ENCODE assay signal across 14 cellular contexts in the genomic region with DNA sequence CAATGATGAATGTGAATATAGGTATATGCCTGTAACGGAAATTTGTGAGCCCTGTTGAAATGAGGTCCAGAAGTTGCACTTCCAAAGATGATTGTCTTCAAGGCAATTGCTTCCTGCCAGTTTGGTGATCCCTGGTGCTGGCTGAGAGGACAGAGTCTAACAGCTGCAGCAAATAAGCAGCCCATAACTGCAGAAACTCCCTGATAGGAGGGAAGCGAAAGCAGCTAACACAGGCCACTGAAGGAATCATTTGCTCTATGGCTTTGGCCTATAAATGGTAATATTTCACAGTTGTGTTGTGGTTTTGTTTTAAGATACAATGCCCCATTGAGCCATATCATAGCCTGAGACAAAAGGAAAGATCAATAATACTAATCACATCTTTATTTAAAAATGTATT.
DNase-seq lines count a peak whose midpoint lies in the region; TF ChIP-seq lines count a peak whose summit lies in the region.
"Had no signal": no experiment of that assay in that cellular context is flagged by ENCODE, and none has a peak within 500 bp of the region (broad histone marks: within the 10 kb centered on the region; RNA-seq: fewer than 3 reads in every experiment).

No MANE protein-coding gene starts in this region.

- no peaks in the 10 kb centered on the region for H3K27me3 ChIP-seq in SJCRH30
- H3K27me3 ChIP-seq in neural progenitor cell, result no peaks in the 10 kb centered on the region
- H3K27me3 ChIP-seq in testis, result no peaks in the 10 kb centered on the region
- no peaks in the 10 kb centered on the region for H3K27me3 ChIP-seq in osteoblast (ENCODE audit: insufficient read depth, low read length)
- H3K27me3 ChIP-seq: BLaER1 treated with 17β-estradiol and CSF1 and Interleukin-3, amounts not matched to agents 10 nM and 100 nM had no signal

- intact Hi-C loops in testis (cut with DNase I; ENCODE audit: low total_unique reads), result no loop called here

- H3K4me3 Mint-ChIP-seq in neural progenitor cell, result no peak overlapping the region
- H3K4me3 Mint-ChIP-seq: CD4-positive, CD25-positive, alpha-beta regulatory T cell had no signal

- H3K9me3 Mint-ChIP-seq in neural progenitor cell, result peaks cover 2% of the 10 kb centered on the region

- no peaks in the 10 kb centered on the region for H3K36me3 ChIP-seq in SJCRH30
- no peaks in the 10 kb centered on the region for H3K36me3 ChIP-seq in neural progenitor cell
- no peaks in the 10 kb centered on the region for H3K36me3 ChIP-seq in testis (ENCODE audit: low read depth, missing control alignments)
- no peaks in the 10 kb centered on the region for H3K36me3 ChIP-seq in osteoblast (ENCODE audit: insufficient read depth, low read length)
- H3K36me3 ChIP-seq: BLaER1 treated with 17β-estradiol and CSF1 and Interleukin-3, amounts not matched to agents 10 nM and 100 nM; HAP-1 had no signal

- no peaks in the 10 kb centered on the region for H3F3A ChIP-seq in neural progenitor cell (ENCODE audit: low read depth)

- peak overlapping the region; percentile 61 for H2AFZ ChIP-seq in neural progenitor cell (replicated peaks)
- H2AFZ ChIP-seq in osteoblast (ENCODE audit: low read length), result no peak overlapping the region

- no peak for TF ChIP-seq CTCF in neural progenitor cell (IDR thresholded peaks at IDR 0.05)
- no peak for TF ChIP-seq CTCF in testis (IDR thresholded peaks at IDR 0.05)
- TF ChIP-seq CTCF in osteoblast (IDR thresholded peaks at IDR 0.05; ENCODE audit: extremely low read depth, low read depth, low read length), result no peak

- H3K9ac ChIP-seq in neural progenitor cell, result no peak overlapping the region
- H3K9ac ChIP-seq: BLaER1 treated with 17β-estradiol and CSF1 and Interleukin-3, amounts not matched to agents 10 nM and 100 nM had no signal

- no peaks in the 10 kb centered on the region for H4K20me1 ChIP-seq in neural progenitor cell (ENCODE audit: low read depth)
- H4K20me1 ChIP-seq in osteoblast (ENCODE audit: insufficient read depth, low read length), result no peaks in the 10 kb centered on the region
- H4K20me1 ChIP-seq: BLaER1 treated with 17β-estradiol and CSF1 and Interleukin-3, amounts not matched to agents 10 nM and 100 nM had no signal

- H3K79me2 ChIP-seq in neural progenitor cell (ENCODE audit: low read depth) (no peaks in the 10 kb centered on the region), osteoblast (ENCODE audit: insufficient read depth, low read length) (no peaks in the 10 kb centered on the region)

- peak; percentile 14 for DNase-seq in ELR (ENCODE audit: low read depth)
- DNase-seq in MV-4-11 (lab: John Stamatoyannopoulos, UW), result peak; percentile 89
- DNase-seq in SJCRH30, result peak; percentile 47 to 73
- no peak for DNase-seq in neural progenitor cell (ENCODE audit: low spot score)
- no peak for DNase-seq in testis
- no peak for DNase-seq in activated CD4-positive, alpha-beta T cell treated with anti-CD3 and anti-CD28 coated beads, Interleukin-2, amount 50 U/mL, for 4 hours
- no peak for DNase-seq in osteoblast (ENCODE audit: insufficient read length, low spot score, missing footprints)
- DNase-seq in NCI-H345 treated with DMSO at 0.1 percent for 48 hours (lab: John Stamatoyannopoulos, UW; ENCODE audit: unreplicated experiment), result no peak
- DNase-seq: ACHN; CD4-positive, CD25-positive, alpha-beta regulatory T cell; DMS 273 treated with DMSO at 0.1 percent for 48 hours; DMS79 had no signal

- H3K9me3 ChIP-seq in SJCRH30 (replicated peaks) (no peaks in the 10 kb centered on the region), neural progenitor cell (ENCODE audit: low read depth) (no peaks in the 10 kb centered on the region), testis (no peaks in the 10 kb centered on the region), osteoblast (ENCODE audit: low read depth, low read length) (no peaks in the 10 kb centered on the region)
- H3K9me3 ChIP-seq: BLaER1 treated with 17β-estradiol and CSF1 and Interleukin-3, amounts not matched to agents 10 nM and 100 nM; HAP-1 had no signal

- no peak for TF ChIP-seq POLR2A in testis (IDR thresholded peaks at IDR 0.05)

- peak overlapping the region; percentile 88 for H3K27ac Mint-ChIP-seq in neural progenitor cell
- H3K27ac Mint-ChIP-seq: CD4-positive, CD25-positive, alpha-beta regulatory T cell had no signal

- H3K4me2 ChIP-seq in neural progenitor cell, result no peak overlapping the region
- no peak overlapping the region for H3K4me2 ChIP-seq in osteoblast (ENCODE audit: insufficient read depth, low read length)
- H3K4me2 ChIP-seq: BLaER1 treated with 17β-estradiol and CSF1 and Interleukin-3, amounts not matched to agents 10 nM and 100 nM had no signal

- H3K27ac ChIP-seq in SJCRH30 (no peak overlapping the region), neural progenitor cell (no peak overlapping the region), testis (no peak overlapping the region), osteoblast (ENCODE audit: low read depth, low read length) (no peak overlapping the region)
- H3K27ac ChIP-seq: BLaER1 treated with 17β-estradiol and CSF1 and Interleukin-3, amounts not matched to agents 10 nM and 100 nM had no signal

- no peaks in the 10 kb centered on the region for H3K4me1 ChIP-seq in SJCRH30
- H3K4me1 ChIP-seq in neural progenitor cell, result no peaks in the 10 kb centered on the region
- H3K4me1 ChIP-seq in testis, result no peaks in the 10 kb centered on the region
- H3K4me1 ChIP-seq in osteoblast (ENCODE audit: insufficient read depth, low read length), result no peaks in the 10 kb centered on the region
- H3K4me1 ChIP-seq: BLaER1 treated with 17β-estradiol and CSF1 and Interleukin-3, amounts not matched to agents 10 nM and 100 nM; HAP-1 had no signal

- peaks cover 2% of the 10 kb centered on the region for H3K27me3 Mint-ChIP-seq in neural progenitor cell (ENCODE audit: insufficient read depth, low read depth)
- H3K27me3 Mint-ChIP-seq: CD4-positive, CD25-positive, alpha-beta regulatory T cell had no signal

- peaks cover 8% of the 10 kb centered on the region for H3K4me1 Mint-ChIP-seq in neural progenitor cell
- H3K4me1 Mint-ChIP-seq: CD4-positive, CD25-positive, alpha-beta regulatory T cell had no signal

- H3K36me3 Mint-ChIP-seq in neural progenitor cell, result no peaks in the 10 kb centered on the region
- H3K36me3 Mint-ChIP-seq: CD4-positive, CD25-positive, alpha-beta regulatory T cell had no signal

- 85 to 87% methylated on average over 2 of the region's 2 CpGs for WGBS in testis, 2 donors

- H3K4me3 ChIP-seq in SJCRH30 (no peak overlapping the region), neural progenitor cell (no peak overlapping the region), testis (no peak overlapping the region), osteoblast (ENCODE audit: insufficient read depth, low read length) (no peak overlapping the region)
- H3K4me3 ChIP-seq: BLaER1 treated with 17β-estradiol and CSF1 and Interleukin-3, amounts not matched to agents 10 nM and 100 nM; HAP-1 had no signal

Comparison
In these comparisons a context has a peak if more than half of its experiments do, and no peak if none do; other contexts are left out.
1. DNase-seq: peak in ELR (single experiment), MV-4-11 (single experiment) and SJCRH30 (2 of 2); none in neural progenitor cell (single experiment), testis (single experiment), activated CD4-positive, alpha-beta T cell treated with anti-CD3 and anti-CD28 coated beads, Interleukin-2, amount 50 U/mL, for 4 hours (0 of 2), osteoblast (single experiment) and NCI-H345 treated with DMSO at 0.1 percent for 48 hours (single experiment).